ENCODE assay signal across 1 cellular context in the genomic region with DNA sequence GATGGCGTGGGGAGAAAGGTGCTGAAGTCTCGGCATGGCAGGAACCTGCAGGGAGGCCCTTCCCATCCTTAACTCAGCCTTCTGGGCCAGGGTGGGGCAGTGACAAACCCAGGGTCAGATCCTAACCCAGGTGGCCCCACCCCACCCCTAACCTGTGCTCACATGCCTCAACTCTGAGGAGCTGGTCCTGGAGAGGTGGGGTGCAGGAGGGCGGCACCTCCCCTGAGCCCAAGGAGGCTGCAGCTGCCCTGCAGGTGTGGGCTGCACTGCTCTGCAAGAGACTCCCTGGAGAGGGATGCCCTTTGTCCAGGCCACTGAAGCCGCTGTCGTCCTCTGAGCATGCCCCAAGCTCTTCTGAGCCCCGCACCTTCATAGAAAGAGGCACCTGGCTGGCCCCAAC.
TF ChIP-seq lines count a peak whose summit lies in the region.

No MANE protein-coding gene starts in this region.

TF ChIP-seq in WTC11, 78 proteins besides CTCF, POLR2A, EP300 and RAD21:
- TF ChIP-seq, protein P1, sequence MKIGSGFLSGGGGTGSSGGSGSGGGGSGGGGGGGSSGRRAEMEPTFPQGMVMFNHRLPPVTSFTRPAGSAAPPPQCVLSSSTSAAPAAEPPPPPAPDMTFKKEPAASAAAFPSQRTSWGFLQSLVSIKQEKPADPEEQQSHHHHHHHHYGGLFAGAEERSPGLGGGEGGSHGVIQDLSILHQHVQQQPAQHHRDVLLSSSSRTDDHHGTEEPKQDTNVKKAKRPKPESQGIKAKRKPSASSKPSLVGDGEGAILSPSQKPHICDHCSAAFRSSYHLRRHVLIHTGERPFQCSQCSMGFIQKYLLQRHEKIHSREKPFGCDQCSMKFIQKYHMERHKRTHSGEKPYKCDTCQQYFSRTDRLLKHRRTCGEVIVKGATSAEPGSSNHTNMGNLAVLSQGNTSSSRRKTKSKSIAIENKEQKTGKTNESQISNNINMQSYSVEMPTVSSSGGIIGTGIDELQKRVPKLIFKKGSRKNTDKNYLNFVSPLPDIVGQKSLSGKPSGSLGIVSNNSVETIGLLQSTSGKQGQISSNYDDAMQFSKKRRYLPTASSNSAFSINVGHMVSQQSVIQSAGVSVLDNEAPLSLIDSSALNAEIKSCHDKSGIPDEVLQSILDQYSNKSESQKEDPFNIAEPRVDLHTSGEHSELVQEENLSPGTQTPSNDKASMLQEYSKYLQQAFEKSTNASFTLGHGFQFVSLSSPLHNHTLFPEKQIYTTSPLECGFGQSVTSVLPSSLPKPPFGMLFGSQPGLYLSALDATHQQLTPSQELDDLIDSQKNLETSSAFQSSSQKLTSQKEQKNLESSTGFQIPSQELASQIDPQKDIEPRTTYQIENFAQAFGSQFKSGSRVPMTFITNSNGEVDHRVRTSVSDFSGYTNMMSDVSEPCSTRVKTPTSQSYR (CRISPR knock-in tag; IDR thresholded peaks at IDR 0.05) = no peak
- no peak for TF ChIP-seq SP1 (CRISPR knock-in tag; conservative IDR thresholded peaks at IDR 0.05)
- no peak for TF ChIP-seq ZNF121 (CRISPR knock-in tag; IDR thresholded peaks at IDR 0.05)
- no peak for TF ChIP-seq NFE2L1 (CRISPR knock-in tag; IDR thresholded peaks at IDR 0.05)
- no peak for TF ChIP-seq CBFB (CRISPR knock-in tag; IDR thresholded peaks at IDR 0.05; ENCODE audit: low read depth)
- TF ChIP-seq, protein P2, sequence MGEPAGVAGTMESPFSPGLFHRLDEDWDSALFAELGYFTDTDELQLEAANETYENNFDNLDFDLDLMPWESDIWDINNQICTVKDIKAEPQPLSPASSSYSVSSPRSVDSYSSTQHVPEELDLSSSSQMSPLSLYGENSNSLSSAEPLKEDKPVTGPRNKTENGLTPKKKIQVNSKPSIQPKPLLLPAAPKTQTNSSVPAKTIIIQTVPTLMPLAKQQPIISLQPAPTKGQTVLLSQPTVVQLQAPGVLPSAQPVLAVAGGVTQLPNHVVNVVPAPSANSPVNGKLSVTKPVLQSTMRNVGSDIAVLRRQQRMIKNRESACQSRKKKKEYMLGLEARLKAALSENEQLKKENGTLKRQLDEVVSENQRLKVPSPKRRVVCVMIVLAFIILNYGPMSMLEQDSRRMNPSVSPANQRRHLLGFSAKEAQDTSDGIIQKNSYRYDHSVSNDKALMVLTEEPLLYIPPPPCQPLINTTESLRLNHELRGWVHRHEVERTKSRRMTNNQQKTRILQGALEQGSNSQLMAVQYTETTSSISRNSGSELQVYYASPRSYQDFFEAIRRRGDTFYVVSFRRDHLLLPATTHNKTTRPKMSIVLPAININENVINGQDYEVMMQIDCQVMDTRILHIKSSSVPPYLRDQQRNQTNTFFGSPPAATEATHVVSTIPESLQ (CRISPR knock-in tag; IDR thresholded peaks at IDR 0.05) = no peak
- TF ChIP-seq, protein P3, sequence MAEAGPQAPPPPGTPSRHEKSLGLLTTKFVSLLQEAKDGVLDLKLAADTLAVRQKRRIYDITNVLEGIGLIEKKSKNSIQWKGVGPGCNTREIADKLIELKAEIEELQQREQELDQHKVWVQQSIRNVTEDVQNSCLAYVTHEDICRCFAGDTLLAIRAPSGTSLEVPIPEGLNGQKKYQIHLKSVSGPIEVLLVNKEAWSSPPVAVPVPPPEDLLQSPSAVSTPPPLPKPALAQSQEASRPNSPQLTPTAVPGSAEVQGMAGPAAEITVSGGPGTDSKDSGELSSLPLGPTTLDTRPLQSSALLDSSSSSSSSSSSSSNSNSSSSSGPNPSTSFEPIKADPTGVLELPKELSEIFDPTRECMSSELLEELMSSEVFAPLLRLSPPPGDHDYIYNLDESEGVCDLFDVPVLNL (CRISPR knock-in tag; IDR thresholded peaks at IDR 0.05; ENCODE audit: borderline replicate concordance, low read depth) = no peak
- TF ChIP-seq, protein P4, sequence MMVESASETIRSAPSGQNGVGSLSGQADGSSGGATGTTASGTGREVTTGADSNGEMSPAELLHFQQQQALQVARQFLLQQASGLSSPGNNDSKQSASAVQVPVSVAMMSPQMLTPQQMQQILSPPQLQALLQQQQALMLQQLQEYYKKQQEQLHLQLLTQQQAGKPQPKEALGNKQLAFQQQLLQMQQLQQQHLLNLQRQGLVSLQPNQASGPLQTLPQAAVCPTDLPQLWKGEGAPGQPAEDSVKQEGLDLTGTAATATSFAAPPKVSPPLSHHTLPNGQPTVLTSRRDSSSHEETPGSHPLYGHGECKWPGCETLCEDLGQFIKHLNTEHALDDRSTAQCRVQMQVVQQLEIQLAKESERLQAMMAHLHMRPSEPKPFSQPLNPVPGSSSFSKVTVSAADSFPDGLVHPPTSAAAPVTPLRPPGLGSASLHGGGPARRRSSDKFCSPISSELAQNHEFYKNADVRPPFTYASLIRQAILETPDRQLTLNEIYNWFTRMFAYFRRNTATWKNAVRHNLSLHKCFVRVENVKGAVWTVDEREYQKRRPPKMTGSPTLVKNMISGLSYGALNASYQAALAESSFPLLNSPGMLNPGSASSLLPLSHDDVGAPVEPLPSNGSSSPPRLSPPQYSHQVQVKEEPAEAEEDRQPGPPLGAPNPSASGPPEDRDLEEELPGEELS (CRISPR knock-in tag; IDR thresholded peaks at IDR 0.05) = no peak
- no peak for TF ChIP-seq GABPB1 (CRISPR knock-in tag; IDR thresholded peaks at IDR 0.05)
- TF ChIP-seq, protein P5, sequence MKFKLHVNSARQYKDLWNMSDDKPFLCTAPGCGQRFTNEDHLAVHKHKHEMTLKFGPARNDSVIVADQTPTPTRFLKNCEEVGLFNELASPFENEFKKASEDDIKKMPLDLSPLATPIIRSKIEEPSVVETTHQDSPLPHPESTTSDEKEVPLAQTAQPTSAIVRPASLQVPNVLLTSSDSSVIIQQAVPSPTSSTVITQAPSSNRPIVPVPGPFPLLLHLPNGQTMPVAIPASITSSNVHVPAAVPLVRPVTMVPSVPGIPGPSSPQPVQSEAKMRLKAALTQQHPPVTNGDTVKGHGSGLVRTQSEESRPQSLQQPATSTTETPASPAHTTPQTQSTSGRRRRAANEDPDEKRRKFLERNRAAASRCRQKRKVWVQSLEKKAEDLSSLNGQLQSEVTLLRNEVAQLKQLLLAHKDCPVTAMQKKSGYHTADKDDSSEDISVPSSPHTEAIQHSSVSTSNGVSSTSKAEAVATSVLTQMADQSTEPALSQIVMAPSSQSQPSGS (CRISPR knock-in tag; IDR thresholded peaks at IDR 0.05; ENCODE audit: borderline replicate concordance, low read depth) = no peak
- no peak for TF ChIP-seq TP53 (CRISPR knock-in tag; IDR thresholded peaks at IDR 0.05)
- TF ChIP-seq PREB (CRISPR knock-in tag; IDR thresholded peaks at IDR 0.05; ENCODE audit: borderline replicate concordance) = no peak
- TF ChIP-seq, protein P6, sequence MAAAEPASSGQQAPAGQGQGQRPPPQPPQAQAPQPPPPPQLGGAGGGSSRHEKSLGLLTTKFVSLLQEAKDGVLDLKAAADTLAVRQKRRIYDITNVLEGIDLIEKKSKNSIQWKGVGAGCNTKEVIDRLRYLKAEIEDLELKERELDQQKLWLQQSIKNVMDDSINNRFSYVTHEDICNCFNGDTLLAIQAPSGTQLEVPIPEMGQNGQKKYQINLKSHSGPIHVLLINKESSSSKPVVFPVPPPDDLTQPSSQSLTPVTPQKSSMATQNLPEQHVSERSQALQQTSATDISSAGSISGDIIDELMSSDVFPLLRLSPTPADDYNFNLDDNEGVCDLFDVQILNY (CRISPR knock-in tag; IDR thresholded peaks at IDR 0.05) = no peak
- no peak for TF ChIP-seq ZBTB21 (CRISPR knock-in tag; IDR thresholded peaks at IDR 0.05; ENCODE audit: borderline replicate concordance)
